Comparison of ENCODE assay signal across 17 cellular contexts in genomic region chr9:36970007-36970888, GRCh38.
DNase-seq lines count a peak whose midpoint lies in the region; ATAC-seq and TF ChIP-seq lines count a peak whose summit lies in the region.
"Had no signal": no experiment of that assay in that cellular context is flagged by ENCODE, and none has a peak within 500 bp of the region (broad histone marks: within the 10 kb centered on the region; RNA-seq: fewer than 3 reads in every experiment).

No MANE protein-coding gene starts in this region.

- H2AFZ ChIP-seq in PC-9 = peak overlapping the region; percentile 60; the same call in 1 of the 2 replicates

- H3K9me3 Mint-ChIP-seq in mesothelial cell of epicardium (no peaks in the 10 kb centered on the region), progenitor cell of endocrine pancreas (ENCODE audit: low read depth) (no peaks in the 10 kb centered on the region)
- H3K9me3 Mint-ChIP-seq: activated naive CD4-positive, alpha-beta T cell treated with anti-CD3 and anti-CD28 coated beads for 36 hours had no signal

- TSS peak; percentile 89 for BruUV-seq in PC-9 (replicated peaks; lab: Mats Ljungman, UMichigan)

- TF ChIP-seq CTCF in PC-9 (conservative IDR thresholded peaks at IDR 0.05) = no peak
- TF ChIP-seq CTCF in foreskin keratinocyte (conservative IDR thresholded peaks at IDR 0.05) = no peak
- TF ChIP-seq CTCF in mesothelial cell of epicardium (IDR thresholded peaks at IDR 0.05; ENCODE audit: unreplicated experiment) = no peak
- no peak for TF ChIP-seq CTCF in progenitor cell of endocrine pancreas (IDR thresholded peaks at IDR 0.05; ENCODE audit: unreplicated experiment)

- H3K9me2 ChIP-seq in PC-9 (ENCODE audit: insufficient read depth) = no peaks in the 10 kb centered on the region

- CTCF ChIA-PET in PC-9 (lab: Charles Lee) = interaction anchor here (0.6 kb wide), 1 partner anchor 975 kb away, joined by 3 read pairs; no protein-coding TSS in a partner anchor

- H3K4me3 Mint-ChIP-seq in mesothelial cell of epicardium = no peak overlapping the region
- H3K4me3 Mint-ChIP-seq in progenitor cell of endocrine pancreas (ENCODE audit: low read depth) = no peak overlapping the region
- H3K4me3 Mint-ChIP-seq: activated naive CD4-positive, alpha-beta T cell treated with anti-CD3 and anti-CD28 coated beads for 36 hours; naive thymus-derived CD4-positive, alpha-beta T cell had no signal

- no peaks in the 10 kb centered on the region for H3F3A ChIP-seq in PC-9 (ENCODE audit: insufficient read depth, low read depth)

- H3K9me3 ChIP-seq in BLaER1 (no peaks in the 10 kb centered on the region), PC-9 (ENCODE audit: insufficient read depth, low read depth) (no peaks in the 10 kb centered on the region)
- H3K9me3 ChIP-seq: BE2C, heart right ventricle had no signal

- H3K4me1 ChIP-seq in BLaER1 (peaks cover 64% of the 10 kb centered on the region), PC-9 (replicated peaks; ENCODE audit: insufficient read depth) (peaks cover 10% of the 10 kb centered on the region), foreskin keratinocyte (peaks cover 10% of the 10 kb centered on the region)
- H3K4me1 ChIP-seq: BE2C, heart right ventricle had no signal

- DNase-seq in HCEC 1CT (peak; percentile 35), PC-9 (peak in 1 of 2 experiments; percentile 39), foreskin keratinocyte (peak; percentile 65 to 86), mesothelial cell of epicardium (ENCODE audit: low spot score in 2 of 2, unreplicated experiment in 2 of 2) (no peak), progenitor cell of endocrine pancreas (ENCODE audit: low spot score, unreplicated experiment) (no peak), GOT3 (lab: John Stamatoyannopoulos, UW) (no peak)
- DNase-seq: activated naive CD4-positive, alpha-beta T cell treated with anti-CD3 and anti-CD28 coated beads for 36 hours; BE2C; caudate nucleus; heart right ventricle; left colon; NCI-H526; SHP77; stimulated activated CD4-positive, alpha-beta T cell treated with anti-CD3 and anti-CD28 coated beads, Interleukin-2, amount 100 ng/mL, for 24 hours had no signal

- H3K27me3 ChIP-seq in BLaER1 (no peaks in the 10 kb centered on the region), PC-9 (ENCODE audit: insufficient read depth, low read depth) (no peaks in the 10 kb centered on the region), foreskin keratinocyte (no peaks in the 10 kb centered on the region)
- H3K27me3 ChIP-seq: BE2C had no signal

- no peak overlapping the region for H3K27ac Mint-ChIP-seq in mesothelial cell of epicardium
- no peak overlapping the region for H3K27ac Mint-ChIP-seq in progenitor cell of endocrine pancreas
- H3K27ac Mint-ChIP-seq: activated naive CD4-positive, alpha-beta T cell treated with anti-CD3 and anti-CD28 coated beads for 36 hours had no signal

- H3K27me3 Mint-ChIP-seq in mesothelial cell of epicardium (ENCODE audit: low read depth) (peaks cover 23% of the 10 kb centered on the region), progenitor cell of endocrine pancreas (peaks cover 78% of the 10 kb centered on the region)

- peak; percentile 88 for ATAC-seq in foreskin keratinocyte
- no peak for ATAC-seq in HG02885 (IDR thresholded peaks at IDR 0.05; ENCODE audit: poor library complexity, unreplicated experiment)
- ATAC-seq: heart right ventricle, left colon had no signal

- H3K4me1 Mint-ChIP-seq in mesothelial cell of epicardium (no peaks in the 10 kb centered on the region), progenitor cell of endocrine pancreas (ENCODE audit: low read depth) (no peaks in the 10 kb centered on the region)

- POLR2A ChIA-PET in PC-9 (lab: Charles Lee; ENCODE audit: unreplicated experiment) = interaction anchor here (0.5 kb wide), 1 partner anchor 945 kb away, joined by 3 read pairs; no protein-coding TSS in a partner anchor

- H3K4me2 ChIP-seq in BLaER1 (peak overlapping the region; percentile 25), PC-9 (peak overlapping the region; percentile 46; the same call in 1 of the 2 replicates)

- H3K79me2 ChIP-seq in PC-9 (ENCODE audit: low read depth) = no peaks in the 10 kb centered on the region

- intact Hi-C loops in PC-9 (cut with micrococcal nuclease; ENCODE audit: unreplicated experiment) = loop anchor here (10.0 kb wide), 1 partner anchor 45 kb away; no protein-coding TSS in a partner anchor

- H3K27ac ChIP-seq in BLaER1 = no peak overlapping the region
- H3K27ac ChIP-seq in PC-9 = 0 out of 2 replicates have a peak overlapping the region, but pooled peaks have one; percentile 29
- H3K27ac ChIP-seq in foreskin keratinocyte = peak overlapping the region; percentile 54
- H3K27ac ChIP-seq: heart right ventricle had no signal

- H4K20me1 ChIP-seq in BLaER1 (peaks cover 100% of the 10 kb centered on the region), PC-9 (ENCODE audit: insufficient read depth) (no peaks in the 10 kb centered on the region)

- H3K4me3 ChIP-seq in BLaER1 (no peak overlapping the region), PC-9 (no peak overlapping the region)
- H3K4me3 ChIP-seq: heart right ventricle had no signal

- H3K36me3 Mint-ChIP-seq in mesothelial cell of epicardium = no peaks in the 10 kb centered on the region
- no peaks in the 10 kb centered on the region for H3K36me3 Mint-ChIP-seq in progenitor cell of endocrine pancreas (ENCODE audit: insufficient read depth)
- H3K36me3 Mint-ChIP-seq: naive thymus-derived CD4-positive, alpha-beta T cell had no signal

- peaks cover 98% of the 10 kb centered on the region for H3K36me3 ChIP-seq in BLaER1
- no peaks in the 10 kb centered on the region for H3K36me3 ChIP-seq in PC-9 (ENCODE audit: low read depth)
- H3K36me3 ChIP-seq: heart right ventricle had no signal

- no peak overlapping the region for H3K9ac ChIP-seq in BLaER1

Comparison
In these comparisons a context has a peak if more than half of its experiments do, and no peak if none do; other contexts are left out.
1. DNase-seq: peak in HCEC 1CT (single experiment) and foreskin keratinocyte (2 of 2); none in mesothelial cell of epicardium (0 of 2), progenitor cell of endocrine pancreas (single experiment) and GOT3 (single experiment).